In the genomic region with DNA sequence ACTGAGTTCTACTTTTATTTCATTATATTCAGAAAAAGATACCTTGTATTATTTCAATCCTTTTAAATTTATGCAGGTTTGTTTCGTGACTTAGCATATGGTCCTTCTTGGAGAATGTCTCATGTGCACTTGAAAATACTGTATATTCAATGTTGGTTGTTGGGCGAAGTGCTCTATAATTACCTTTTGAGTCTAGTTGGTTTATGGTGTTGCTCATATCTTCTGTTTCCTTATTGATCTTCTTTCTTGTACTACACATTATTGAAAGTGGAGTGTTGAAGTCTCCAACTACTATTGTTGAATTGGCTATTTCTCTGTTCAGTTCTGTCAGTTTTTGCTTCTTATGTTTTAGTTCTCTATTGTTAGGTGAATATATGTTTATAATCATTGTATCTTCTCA, we compare ENCODE assay signal across 11 cellular contexts.
"Had no signal": no experiment of that assay in that cellular context is flagged by ENCODE, and none has a peak within 500 bp of the region (broad histone marks: within the 10 kb centered on the region; RNA-seq: fewer than 3 reads in every experiment).

No MANE protein-coding gene starts in this region.

- H3K4me3 ChIP-seq: GM23248, GM23338, HAP-1 had no signal

- DNase-seq: GM23248, GOT3, H7, H9, HCEC 1CT, HFFc6 had no signal

- H3K36me3 ChIP-seq: HAP-1 had no signal

- FAIRE-seq: H1, H54 had no signal

- ATAC-seq: GM23338, HCT116 had no signal

- H3K9me3 ChIP-seq: HAP-1 had no signal

- H3K4me1 ChIP-seq: HAP-1 had no signal

- H3K9ac ChIP-seq: GM23248 had no signal

- H3K27ac ChIP-seq: GM23248 had no signal
